In genomic region chr16:28330981-28331380, GRCh38 we compare ENCODE assay signal across 8 cellular contexts. TPM values are rescaled to one million over a fixed set of nuclear protein-coding genes. Genes with fewer than 3 reads are reported as not detected.
A peak's percentile ranks its signal among the peaks of the same experiment; 100 is the strongest.
DNase-seq lines count a peak whose midpoint lies in the region; ATAC-seq, FAIRE-seq and TF ChIP-seq lines count a peak whose summit lies in the region.
"Not testable (repeated sequence)": the region's sequence is repeated elsewhere in the genome, so short reads cannot be mapped to it uniquely, and the experiment has no call there.
"Had no signal": no experiment of that assay in that cellular context is flagged by ENCODE, and none has a peak within 500 bp of the region (broad histone marks: within the 10 kb centered on the region; RNA-seq: fewer than 3 reads in every experiment).

No MANE protein-coding gene starts in this region.

- in situ Hi-C loops in HepG2 (cut with HindIII; ENCODE audit: extremely low pct_ligation_motif_present, low pct_unique_long_range_greater_than_20kb), result not testable (repeated sequence)

- TF ChIP-seq RAD21 in HepG2 (CRISPR knock-in tag; IDR thresholded peaks at IDR 0.05), result not testable (repeated sequence)

- H3K27ac Mint-ChIP-seq in activated CD4-positive, alpha-beta T cell treated with anti-CD3 and anti-CD28 coated beads for 36 hours; activated T-cell treated with anti-CD3 and anti-CD28 coated beads, Interleukin-2, amount 50 U/mL, for 72 hours; stimulated activated effector memory CD8-positive, alpha-beta T cell treated with anti-CD3 and anti-CD28 coated beads, Interleukin-12 subunit alpha, Interleukin-12 subunit beta, amount 100 ng/mL, for 72 hours: not testable (repeated sequence)

- H3K36me3 Mint-ChIP-seq in activated CD4-positive, alpha-beta T cell treated with anti-CD3 and anti-CD28 coated beads for 36 hours (ENCODE audit: low read depth); activated T-cell treated with anti-CD3 and anti-CD28 coated beads, Interleukin-2, amount 50 U/mL, for 72 hours (ENCODE audit: insufficient read depth in 2 of 2); stimulated activated effector memory CD8-positive, alpha-beta T cell treated with anti-CD3 and anti-CD28 coated beads, Interleukin-12 subunit alpha, Interleukin-12 subunit beta, amount 100 ng/mL, for 72 hours: not testable (repeated sequence)

- H3K9me3 Mint-ChIP-seq in activated CD4-positive, alpha-beta T cell treated with anti-CD3 and anti-CD28 coated beads for 36 hours (ENCODE audit: low read depth); activated T-cell treated with anti-CD3 and anti-CD28 coated beads, Interleukin-2, amount 50 U/mL, for 72 hours; stimulated activated effector memory CD8-positive, alpha-beta T cell treated with anti-CD3 and anti-CD28 coated beads, Interleukin-12 subunit alpha, Interleukin-12 subunit beta, amount 100 ng/mL, for 72 hours: not testable (repeated sequence)

- not testable (repeated sequence) for FAIRE-seq in bronchial epithelial cell (lab: Jason Lieb, UNC); HepG2 (lab: Jason Lieb, UNC)

- not testable (repeated sequence) for TF ChIP-seq CTCF in bronchial epithelial cell (IDR thresholded peaks at IDR 0.05; ENCODE audit: insufficient read depth, low read length, severe bottlenecking); HepG2 (CRISPR knock-in tag; IDR thresholded peaks at IDR 0.05)

- H3K27me3 ChIP-seq in Karpas-422 (ENCODE audit: low read length); bronchial epithelial cell (ENCODE audit: control insufficient read depth, insufficient read depth, low read length); HepG2 (ENCODE audit: control insufficient read depth in 1 of 2, insufficient read depth in 2 of 2, low read length in 2 of 2): not testable (repeated sequence)

- peak; percentile 28 for ATAC-seq in activated CD4-positive, alpha-beta T cell treated with anti-CD3 and anti-CD28 coated beads for 36 hours
- ATAC-seq in activated T-cell treated with anti-CD3 and anti-CD28 coated beads, Interleukin-2, amount 50 U/mL, for 72 hours (replicated peaks in 1 of 2), result peak; percentile 23 to 51
- ATAC-seq in HepG2, result peak; percentile 88
- peak; percentile 33 for ATAC-seq in stimulated activated effector memory CD8-positive, alpha-beta T cell treated with anti-CD3 and anti-CD28 coated beads, Interleukin-12 subunit alpha, Interleukin-12 subunit beta, amount 100 ng/mL, for 72 hours

- not testable (repeated sequence) for H3K9ac ChIP-seq in Karpas-422 (ENCODE audit: low read length); HepG2 (ENCODE audit: insufficient read depth, low read depth, low read length)

- H3K4me2 ChIP-seq in Karpas-422 (ENCODE audit: low read depth, low read length, poor library complexity, severe bottlenecking); HepG2 (ENCODE audit: low read depth, low read length): not testable (repeated sequence)

- not testable (repeated sequence) for TF ChIP-seq POLR2A in HepG2 (IDR thresholded peaks at IDR 0.05; ENCODE audit: insufficient read depth in 1 of 2, low read depth in 2 of 2, low read length in 2 of 2)

- TF ChIP-seq EP300 in HepG2 (IDR thresholded peaks at IDR 0.05; ENCODE audit: low read depth in 2 of 2, low read length in 2 of 2); HepG2 (CRISPR knock-in tag; IDR thresholded peaks at IDR 0.05; ENCODE audit: borderline replicate concordance): not testable (repeated sequence)

- H3K36me3 ChIP-seq in Karpas-422 (ENCODE audit: insufficient read depth, low read length); bronchial epithelial cell (ENCODE audit: control insufficient read depth, insufficient read depth, low read length); HepG2 (replicated peaks in 1 of 2; ENCODE audit: control insufficient read depth in 1 of 2, insufficient read depth in 2 of 2, low read length in 2 of 2): not testable (repeated sequence)

- H3K4me1 ChIP-seq in Karpas-422 (ENCODE audit: low read length), result not testable (repeated sequence)
- H3K4me1 ChIP-seq in HepG2 (ENCODE audit: insufficient read depth, low read length), result peaks cover 16% of the 10 kb centered on the region

- not testable (repeated sequence) for H4K20me1 ChIP-seq in Karpas-422 (ENCODE audit: insufficient read depth, low read depth, low read length); HepG2 (ENCODE audit: insufficient read depth, low read length)

- not testable (repeated sequence) for H3K79me2 ChIP-seq in Karpas-422 (ENCODE audit: low read length); HepG2 (ENCODE audit: insufficient read depth, low read length)

- intact Hi-C loops in activated CD4-positive, alpha-beta T cell treated with anti-CD3 and anti-CD28 coated beads for 36 hours (cut with DNase I, micrococcal nuclease); HepG2 (cut with micrococcal nuclease; ENCODE audit: unreplicated experiment): not testable (repeated sequence)

- H2AFZ ChIP-seq in Karpas-422 (ENCODE audit: low read length); HepG2 (ENCODE audit: low read length): not testable (repeated sequence)

- not testable (repeated sequence) for H3K9me3 ChIP-seq in Karpas-422 (ENCODE audit: low read length); HepG2 (ENCODE audit: low read length)

- H3K27ac ChIP-seq in Karpas-422 (ENCODE audit: low read length); HepG2 (ENCODE audit: extremely low read length, insufficient read depth, low read length): not testable (repeated sequence)

- not testable (repeated sequence) for H3K4me3 Mint-ChIP-seq in activated CD4-positive, alpha-beta T cell treated with anti-CD3 and anti-CD28 coated beads for 36 hours; activated T-cell treated with anti-CD3 and anti-CD28 coated beads, Interleukin-2, amount 50 U/mL, for 72 hours; stimulated activated effector memory CD8-positive, alpha-beta T cell treated with anti-CD3 and anti-CD28 coated beads, Interleukin-12 subunit alpha, Interleukin-12 subunit beta, amount 100 ng/mL, for 72 hours

- H3K9me2 ChIP-seq in Karpas-422 (replicated peaks; ENCODE audit: insufficient read depth, low read length), result not testable (repeated sequence)

- not testable (repeated sequence) for H3K27me3 Mint-ChIP-seq in activated CD4-positive, alpha-beta T cell treated with anti-CD3 and anti-CD28 coated beads for 36 hours; activated T-cell treated with anti-CD3 and anti-CD28 coated beads, Interleukin-2, amount 50 U/mL, for 72 hours (ENCODE audit: low read depth)

- CTCF ChIA-PET in activated CD4-positive, alpha-beta T cell treated with anti-CD3 and anti-CD28 coated beads for 36 hours (lab: Charles Lee); HepG2 (lab: Yijun Ruan, JAX; ENCODE audit: low intra/inter-chr PET ratio, low total read pairs): not testable (repeated sequence)

- BruUV-seq in HepG2 (replicated peaks; lab: Mats Ljungman, UMichigan), result not testable (repeated sequence)

- H3K4me3 ChIP-seq in Karpas-422 (ENCODE audit: low read length); bronchial epithelial cell (ENCODE audit: low read depth, low read length); HepG2 (replicated peaks in 1 of 3; ENCODE audit: insufficient read depth in 1 of 3, low read depth in 2 of 3, low read length in 3 of 3): not testable (repeated sequence)

- 9% methylated on average over 2 of the region's 2 CpGs for WGBS in HepG2 (ENCODE audit: low lambda C conversion rate)

- H3K4me1 Mint-ChIP-seq in activated CD4-positive, alpha-beta T cell treated with anti-CD3 and anti-CD28 coated beads for 36 hours; activated T-cell treated with anti-CD3 and anti-CD28 coated beads, Interleukin-2, amount 50 U/mL, for 72 hours (ENCODE audit: low read depth); stimulated activated effector memory CD8-positive, alpha-beta T cell treated with anti-CD3 and anti-CD28 coated beads, Interleukin-12 subunit alpha, Interleukin-12 subunit beta, amount 100 ng/mL, for 72 hours: not testable (repeated sequence)

- DNase-seq in Karpas-422, result peak; percentile 52
- not testable (repeated sequence) for DNase-seq in activated CD4-positive, alpha-beta T cell treated with anti-CD3 and anti-CD28 coated beads for 36 hours; activated T-cell treated with anti-CD3 and anti-CD28 coated beads, Interleukin-2, amount 50 U/mL, for 72 hours
- DNase-seq in bronchial epithelial cell (ENCODE audit: low read depth), result peak; percentile 39
- DNase-seq in HepG2 (ENCODE audit: low spot score), result peak; percentile 76
- DNase-seq in stimulated activated effector memory CD8-positive, alpha-beta T cell treated with anti-CD3 and anti-CD28 coated beads, Interleukin-12 subunit alpha, Interleukin-12 subunit beta, amount 100 ng/mL, for 72 hours (ENCODE audit: low spot score in 2 of 2), result peak in 1 of 2 donors; percentile 43

- POLR2A ChIA-PET in activated CD4-positive, alpha-beta T cell treated with anti-CD3 and anti-CD28 coated beads for 36 hours (lab: Charles Lee); HepG2 (lab: Yijun Ruan, JAX): not testable (repeated sequence)

RNA-seq across cellular contexts. Expression of gene NPIPB6, which starts 32.3 kb away (rescaled TPM):
- 0.47 and 8.3 TPM in 2 replicates for total RNA-seq in Karpas-422 (2014; rRNA removed; shearing (Covaris generic); ENCODE audit: low replicate concordance)
- total RNA-seq in activated CD4-positive, alpha-beta T cell treated with anti-CD3 and anti-CD28 coated beads for 36 hours, result 1 to 10 TPM; 1.7 to 1.8 TPM
- total RNA-seq in activated T-cell treated with anti-CD3 and anti-CD28 coated beads, Interleukin-2, amount 50 U/mL, for 72 hours, result 1 to 10 TPM; 2.9 to 3.9 TPM
- total RNA-seq in bronchial epithelial cell (0.79 and 1.9 TPM in 2 replicates), HepG2 (2016; rRNA removed; fragmentation: Illumina TruSeq; extraction: Trizol) (not detected in 2 replicates)
- 0.10 TPM in 1 of 2 replicates, not detected in the other for total RNA-seq in HepG2 (2016; cell fraction: cytosol; rRNA removed; fragmentation: Illumina TruSeq; extraction: Trizol; ENCODE audit: low read depth)
- 0.21 and 0.45 TPM in 2 replicates for total RNA-seq in HepG2 (2016; cell fraction: insoluble cytoplasmic fraction; rRNA removed; fragmentation: Illumina TruSeq; extraction: Trizol)
- total RNA-seq in HepG2 (2016; cell fraction: membrane; rRNA removed; fragmentation: Illumina TruSeq; extraction: Trizol), result not detected in 2 replicates
- 1.1 and 2.5 TPM in 2 replicates for total RNA-seq in HepG2 (2016; cell fraction: nucleus; rRNA removed; fragmentation: Illumina TruSeq; extraction: Trizol)
- 0.25 and 0.50 TPM in 2 replicates for polyA plus RNA-seq in HepG2 (2011; rRNA removed)
- 0.05 and 0.06 TPM in 2 replicates for polyA plus RNA-seq in HepG2 (2011; cell fraction: cytosol; rRNA removed)
- polyA plus RNA-seq in HepG2 (2011; cell fraction: nucleus; rRNA removed), result 0.66 and 1.1 TPM in 2 replicates
- polyA plus RNA-seq in HepG2 (2012), result 0.42 and 0.71 TPM in 2 replicates
- 0.07 and 0.11 TPM in 2 replicates for polyA plus RNA-seq in HepG2 (2016; cell fraction: cytosol; fragmentation: Illumina TruSeq; extraction: Trizol; ENCODE audit: low read depth)
- 0.13 TPM in 1 of 2 replicates, not detected in the other for polyA plus RNA-seq in HepG2 (2016; cell fraction: insoluble cytoplasmic fraction; fragmentation: Illumina TruSeq; extraction: Trizol; ENCODE audit: low read depth)
- not detected in 2 replicates for polyA plus RNA-seq in HepG2 (2016; cell fraction: membrane; fragmentation: Illumina TruSeq; extraction: Trizol; ENCODE audit: low read depth)
- polyA plus RNA-seq in HepG2 (2016; cell fraction: nucleus; fragmentation: Illumina TruSeq; extraction: Trizol; ENCODE audit: insufficient read depth, low read depth), result 3.2 and 5.2 TPM in 2 replicates
- polyA minus RNA-seq in HepG2 (2011; rRNA and poly(A)+ RNA removed; ENCODE audit: low replicate concordance), result 0.16 and 1.8 TPM in 2 replicates
- polyA minus RNA-seq in HepG2 (2011; cell fraction: cytosol; rRNA and poly(A)+ RNA removed), result not detected in 2 replicates
- polyA minus RNA-seq in HepG2 (2011; cell fraction: nucleus; rRNA and poly(A)+ RNA removed), result 1.4 and 3.0 TPM in 2 replicates
- total RNA-seq: A172 had no signal

RNA-seq across cellular contexts. Expression of gene SBK1, which starts 38.7 kb away (rescaled TPM):
- 0.07 TPM in 2 replicates for total RNA-seq in Karpas-422 (2014; rRNA removed; shearing (Covaris generic); ENCODE audit: low replicate concordance)
- total RNA-seq in activated CD4-positive, alpha-beta T cell treated with anti-CD3 and anti-CD28 coated beads for 36 hours, result 1 to 10 TPM; 6.5 to 6.6 TPM
- 1 to 10 TPM; 6.2 to 7.0 TPM for total RNA-seq in activated T-cell treated with anti-CD3 and anti-CD28 coated beads, Interleukin-2, amount 50 U/mL, for 72 hours
- total RNA-seq in bronchial epithelial cell, result under 0.01 TPM in 2 replicates
- total RNA-seq in HepG2 (2016; rRNA removed; fragmentation: Illumina TruSeq; extraction: Trizol), result 0.15 and 0.18 TPM in 2 replicates
- total RNA-seq in HepG2 (2016; cell fraction: cytosol; rRNA removed; fragmentation: Illumina TruSeq; extraction: Trizol; ENCODE audit: low read depth), result 0.09 TPM in 1 of 2 replicates, not detected in the other
- total RNA-seq in HepG2 (2016; cell fraction: insoluble cytoplasmic fraction; rRNA removed; fragmentation: Illumina TruSeq; extraction: Trizol), result 0.19 and 0.25 TPM in 2 replicates
- total RNA-seq in HepG2 (2016; cell fraction: membrane; rRNA removed; fragmentation: Illumina TruSeq; extraction: Trizol), result 0.22 and 0.28 TPM in 2 replicates
- total RNA-seq in HepG2 (2016; cell fraction: nucleus; rRNA removed; fragmentation: Illumina TruSeq; extraction: Trizol), result 0.13 and 0.16 TPM in 2 replicates
- 0.17 and 0.26 TPM in 2 replicates for polyA plus RNA-seq in HepG2 (2011; rRNA removed)
- 0.19 and 0.26 TPM in 2 replicates for polyA plus RNA-seq in HepG2 (2011; cell fraction: cytosol; rRNA removed)
- polyA plus RNA-seq in HepG2 (2011; cell fraction: nucleus; rRNA removed), result 0.59 and 0.61 TPM in 2 replicates
- 0.44 and 0.76 TPM in 2 replicates for polyA plus RNA-seq in HepG2 (2012)
- 0.06 and 0.08 TPM in 2 replicates for polyA plus RNA-seq in HepG2 (2016; cell fraction: cytosol; fragmentation: Illumina TruSeq; extraction: Trizol; ENCODE audit: low read depth)
- 0.66 and 0.71 TPM in 2 replicates for polyA plus RNA-seq in HepG2 (2016; cell fraction: insoluble cytoplasmic fraction; fragmentation: Illumina TruSeq; extraction: Trizol; ENCODE audit: low read depth)
- 0.19 and 0.34 TPM in 2 replicates for polyA plus RNA-seq in HepG2 (2016; cell fraction: membrane; fragmentation: Illumina TruSeq; extraction: Trizol; ENCODE audit: low read depth)
- 0.70 and 0.92 TPM in 2 replicates for polyA plus RNA-seq in HepG2 (2016; cell fraction: nucleus; fragmentation: Illumina TruSeq; extraction: Trizol; ENCODE audit: insufficient read depth, low read depth)
- polyA minus RNA-seq in HepG2 (2011; rRNA and poly(A)+ RNA removed; ENCODE audit: low replicate concordance), result 0.16 and 0.52 TPM in 2 replicates
- polyA minus RNA-seq in HepG2 (2011; cell fraction: cytosol; rRNA and poly(A)+ RNA removed), result 0.26 and 0.59 TPM in 2 replicates
- 0.13 and 0.25 TPM in 2 replicates for polyA minus RNA-seq in HepG2 (2011; cell fraction: nucleus; rRNA and poly(A)+ RNA removed)
- total RNA-seq: HFFc6 had no signal

Comparison
In these comparisons a context has a peak if more than half of its experiments do, and no peak if none do; other contexts are left out.
1. ATAC-seq: peak in every context shown above with its lines; median percentile 88 in HepG2; 37 in activated T-cell treated with anti-CD3 and anti-CD28 coated beads, Interleukin-2, amount 50 U/mL, for 72 hours; 33 in stimulated activated effector memory CD8-positive, alpha-beta T cell treated with anti-CD3 and anti-CD28 coated beads, Interleukin-12 subunit alpha, Interleukin-12 subunit beta, amount 100 ng/mL, for 72 hours; 28 in activated CD4-positive, alpha-beta T cell treated with anti-CD3 and anti-CD28 coated beads for 36 hours.